ENCODE assay signal across 18 cellular contexts in genomic region chr2:188444106-188444835, GRCh38.
"Had no signal": no experiment of that assay in that cellular context is flagged by ENCODE, and none has a peak within 500 bp of the region (broad histone marks: within the 10 kb centered on the region; RNA-seq: fewer than 3 reads in every experiment).

No MANE protein-coding gene starts in this region.

- DNase-seq: activated CD4-positive, alpha-beta T cell treated with anti-CD3 and anti-CD28 coated beads, Interleukin-2, amount 50 U/mL, for 1 hour; activated CD8-positive, alpha-beta memory T cell treated with anti-CD3 and anti-CD28 coated beads for 24 hours; activated naive CD4-positive, alpha-beta T cell; activated naive CD8-positive, alpha-beta T cell treated with anti-CD3 and anti-CD28 coated beads, Interleukin-2, amount 10 ng/mL, durations not matched to agents 7 days and 5 days; activated T-cell treated with anti-CD3 and anti-CD28 coated beads for 4 hours; anterior cingulate cortex; foreskin fibroblast; head of caudate nucleus; occipital lobe; right cardiac atrium; small intestine; stimulated activated CD4-positive, alpha-beta T cell treated with anti-CD3 and anti-CD28 coated beads, Interleukin-4, amount 100 ng/mL, for 4 hours; trophoblast cell had no signal

- H3K4me3 Mint-ChIP-seq: activated naive CD8-positive, alpha-beta T cell treated with anti-CD3 and anti-CD28 coated beads, Interleukin-2, amount 10 ng/mL, durations not matched to agents 7 days and 5 days; nephron; stimulated activated naive CD8-positive, alpha-beta T cell treated with anti-CD3 and anti-CD28 coated beads, Interleukin-15, Interleukin-2, amounts not matched to agents 100 ng/mL and 50 ng/mL, for 24 hours had no signal

- H3K27ac ChIP-seq: breast epithelium, suprapubic skin had no signal

- H3K9me3 Mint-ChIP-seq: activated naive CD8-positive, alpha-beta T cell treated with anti-CD3 and anti-CD28 coated beads, Interleukin-2, amount 10 ng/mL, durations not matched to agents 7 days and 5 days; nephron; stimulated activated naive CD8-positive, alpha-beta T cell treated with anti-CD3 and anti-CD28 coated beads, Interleukin-15, Interleukin-2, amounts not matched to agents 100 ng/mL and 50 ng/mL, for 24 hours had no signal

- FAIRE-seq: endometrium, small intestine had no signal

- H3K4me1 ChIP-seq: breast epithelium, suprapubic skin had no signal

- H3K4me1 Mint-ChIP-seq: activated naive CD8-positive, alpha-beta T cell treated with anti-CD3 and anti-CD28 coated beads, Interleukin-2, amount 10 ng/mL, durations not matched to agents 7 days and 5 days had no signal

- H3K27me3 ChIP-seq: breast epithelium, suprapubic skin had no signal

- H3K4me3 ChIP-seq: breast epithelium, suprapubic skin had no signal

- H3K9me3 ChIP-seq: breast epithelium, suprapubic skin had no signal

- H3K27ac Mint-ChIP-seq: activated naive CD8-positive, alpha-beta T cell treated with anti-CD3 and anti-CD28 coated beads, Interleukin-2, amount 10 ng/mL, durations not matched to agents 7 days and 5 days; nephron; stimulated activated naive CD8-positive, alpha-beta T cell treated with anti-CD3 and anti-CD28 coated beads, Interleukin-15, Interleukin-2, amounts not matched to agents 100 ng/mL and 50 ng/mL, for 24 hours had no signal

- H3K27me3 Mint-ChIP-seq: activated naive CD8-positive, alpha-beta T cell treated with anti-CD3 and anti-CD28 coated beads, Interleukin-2, amount 10 ng/mL, durations not matched to agents 7 days and 5 days; stimulated activated naive CD8-positive, alpha-beta T cell treated with anti-CD3 and anti-CD28 coated beads, Interleukin-15, Interleukin-2, amounts not matched to agents 100 ng/mL and 50 ng/mL, for 24 hours had no signal

- H3K36me3 Mint-ChIP-seq: activated naive CD8-positive, alpha-beta T cell treated with anti-CD3 and anti-CD28 coated beads, Interleukin-2, amount 10 ng/mL, durations not matched to agents 7 days and 5 days had no signal

- H3K36me3 ChIP-seq: breast epithelium, suprapubic skin had no signal
